In the genomic region with DNA sequence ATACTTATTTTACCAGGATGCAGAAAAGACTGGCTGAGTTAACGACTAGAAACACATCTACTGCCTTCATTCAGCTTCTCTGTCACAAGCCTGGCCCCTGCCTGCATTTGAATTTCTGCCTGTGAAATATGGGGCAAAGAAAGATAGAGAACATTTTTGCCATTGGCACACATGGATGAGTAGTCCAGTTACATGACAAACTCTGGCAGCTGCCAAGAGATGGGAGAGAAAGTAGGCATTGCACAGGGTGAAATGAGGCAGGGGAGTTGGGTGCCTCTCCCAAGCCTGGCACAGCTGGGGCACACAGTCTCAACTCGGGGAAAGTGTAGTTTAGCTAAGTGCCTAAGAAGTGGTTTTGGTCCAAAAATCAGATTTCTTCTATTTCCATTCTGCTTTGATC, we compare ENCODE assay signal across 1 cellular context.
TF ChIP-seq lines count a peak whose summit lies in the region.

No MANE protein-coding gene starts in this region.

TF ChIP-seq in WTC11, 78 proteins besides CTCF, POLR2A, EP300 and RAD21 (continued from another document):
- TF ChIP-seq, protein P1, sequence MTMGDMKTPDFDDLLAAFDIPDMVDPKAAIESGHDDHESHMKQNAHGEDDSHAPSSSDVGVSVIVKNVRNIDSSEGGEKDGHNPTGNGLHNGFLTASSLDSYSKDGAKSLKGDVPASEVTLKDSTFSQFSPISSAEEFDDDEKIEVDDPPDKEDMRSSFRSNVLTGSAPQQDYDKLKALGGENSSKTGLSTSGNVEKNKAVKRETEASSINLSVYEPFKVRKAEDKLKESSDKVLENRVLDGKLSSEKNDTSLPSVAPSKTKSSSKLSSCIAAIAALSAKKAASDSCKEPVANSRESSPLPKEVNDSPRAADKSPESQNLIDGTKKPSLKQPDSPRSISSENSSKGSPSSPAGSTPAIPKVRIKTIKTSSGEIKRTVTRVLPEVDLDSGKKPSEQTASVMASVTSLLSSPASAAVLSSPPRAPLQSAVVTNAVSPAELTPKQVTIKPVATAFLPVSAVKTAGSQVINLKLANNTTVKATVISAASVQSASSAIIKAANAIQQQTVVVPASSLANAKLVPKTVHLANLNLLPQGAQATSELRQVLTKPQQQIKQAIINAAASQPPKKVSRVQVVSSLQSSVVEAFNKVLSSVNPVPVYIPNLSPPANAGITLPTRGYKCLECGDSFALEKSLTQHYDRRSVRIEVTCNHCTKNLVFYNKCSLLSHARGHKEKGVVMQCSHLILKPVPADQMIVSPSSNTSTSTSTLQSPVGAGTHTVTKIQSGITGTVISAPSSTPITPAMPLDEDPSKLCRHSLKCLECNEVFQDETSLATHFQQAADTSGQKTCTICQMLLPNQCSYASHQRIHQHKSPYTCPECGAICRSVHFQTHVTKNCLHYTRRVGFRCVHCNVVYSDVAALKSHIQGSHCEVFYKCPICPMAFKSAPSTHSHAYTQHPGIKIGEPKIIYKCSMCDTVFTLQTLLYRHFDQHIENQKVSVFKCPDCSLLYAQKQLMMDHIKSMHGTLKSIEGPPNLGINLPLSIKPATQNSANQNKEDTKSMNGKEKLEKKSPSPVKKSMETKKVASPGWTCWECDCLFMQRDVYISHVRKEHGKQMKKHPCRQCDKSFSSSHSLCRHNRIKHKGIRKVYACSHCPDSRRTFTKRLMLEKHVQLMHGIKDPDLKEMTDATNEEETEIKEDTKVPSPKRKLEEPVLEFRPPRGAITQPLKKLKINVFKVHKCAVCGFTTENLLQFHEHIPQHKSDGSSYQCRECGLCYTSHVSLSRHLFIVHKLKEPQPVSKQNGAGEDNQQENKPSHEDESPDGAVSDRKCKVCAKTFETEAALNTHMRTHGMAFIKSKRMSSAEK (CRISPR knock-in tag; IDR thresholded peaks at IDR 0.05; ENCODE audit: borderline replicate concordance): no peak
